1 cellular context compared by ENCODE assay signal in genomic region chr21:14744368-14744767, GRCh38.
TF ChIP-seq lines count a peak whose summit lies in the region.

No MANE protein-coding gene starts in this region.

TF ChIP-seq in K562, 482 proteins besides CTCF, POLR2A, EP300 and RAD21 (continued from another document and continues in another):
- no peak for TF ChIP-seq FOXM1 (IDR thresholded peaks at IDR 0.05; ENCODE audit: low read depth)
- no peak for TF ChIP-seq FOXM1 (CRISPR knock-in tag; IDR thresholded peaks at IDR 0.05; ENCODE audit: low read depth)
- no peak for TF ChIP-seq CTBP1 (IDR thresholded peaks at IDR 0.05; ENCODE audit: borderline replicate concordance)
- no peak for TF ChIP-seq SMARCB1 (IDR thresholded peaks at IDR 0.05; ENCODE audit: insufficient read length, low read depth)
- TF ChIP-seq ATF7 (IDR thresholded peaks at IDR 0.05) = no peak
- no peak for TF ChIP-seq LCOR (CRISPR knock-in tag; IDR thresholded peaks at IDR 0.05)
- TF ChIP-seq ATF1 (CRISPR knock-in tag; IDR thresholded peaks at IDR 0.05) = no peak
- TF ChIP-seq ATF1 (tag; IDR thresholded peaks at IDR 0.05) = no peak; the same call in 1 of the 2 replicates
- TF ChIP-seq, protein P1, sequence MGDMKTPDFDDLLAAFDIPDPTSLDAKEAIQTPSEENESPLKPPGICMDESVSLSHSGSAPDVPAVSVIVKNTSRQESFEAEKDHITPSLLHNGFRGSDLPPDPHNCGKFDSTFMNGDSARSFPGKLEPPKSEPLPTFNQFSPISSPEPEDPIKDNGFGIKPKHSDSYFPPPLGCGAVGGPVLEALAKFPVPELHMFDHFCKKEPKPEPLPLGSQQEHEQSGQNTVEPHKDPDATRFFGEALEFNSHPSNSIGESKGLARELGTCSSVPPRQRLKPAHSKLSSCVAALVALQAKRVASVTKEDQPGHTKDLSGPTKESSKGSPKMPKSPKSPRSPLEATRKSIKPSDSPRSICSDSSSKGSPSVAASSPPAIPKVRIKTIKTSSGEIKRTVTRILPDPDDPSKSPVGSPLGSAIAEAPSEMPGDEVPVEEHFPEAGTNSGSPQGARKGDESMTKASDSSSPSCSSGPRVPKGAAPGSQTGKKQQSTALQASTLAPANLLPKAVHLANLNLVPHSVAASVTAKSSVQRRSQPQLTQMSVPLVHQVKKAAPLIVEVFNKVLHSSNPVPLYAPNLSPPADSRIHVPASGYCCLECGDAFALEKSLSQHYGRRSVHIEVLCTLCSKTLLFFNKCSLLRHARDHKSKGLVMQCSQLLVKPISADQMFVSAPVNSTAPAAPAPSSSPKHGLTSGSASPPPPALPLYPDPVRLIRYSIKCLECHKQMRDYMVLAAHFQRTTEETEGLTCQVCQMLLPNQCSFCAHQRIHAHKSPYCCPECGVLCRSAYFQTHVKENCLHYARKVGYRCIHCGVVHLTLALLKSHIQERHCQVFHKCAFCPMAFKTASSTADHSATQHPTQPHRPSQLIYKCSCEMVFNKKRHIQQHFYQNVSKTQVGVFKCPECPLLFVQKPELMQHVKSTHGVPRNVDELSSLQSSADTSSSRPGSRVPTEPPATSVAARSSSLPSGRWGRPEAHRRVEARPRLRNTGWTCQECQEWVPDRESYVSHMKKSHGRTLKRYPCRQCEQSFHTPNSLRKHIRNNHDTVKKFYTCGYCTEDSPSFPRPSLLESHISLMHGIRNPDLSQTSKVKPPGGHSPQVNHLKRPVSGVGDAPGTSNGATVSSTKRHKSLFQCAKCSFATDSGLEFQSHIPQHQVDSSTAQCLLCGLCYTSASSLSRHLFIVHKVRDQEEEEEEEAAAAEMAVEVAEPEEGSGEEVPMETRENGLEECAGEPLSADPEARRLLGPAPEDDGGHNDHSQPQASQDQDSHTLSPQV (IDR thresholded peaks at IDR 0.05) = peak; percentile 46
- no peak for TF ChIP-seq ZBTB40 (IDR thresholded peaks at IDR 0.05)
- TF ChIP-seq ZBTB40 (CRISPR knock-in tag; IDR thresholded peaks at IDR 0.05) = no peak
- TF ChIP-seq, protein P2, sequence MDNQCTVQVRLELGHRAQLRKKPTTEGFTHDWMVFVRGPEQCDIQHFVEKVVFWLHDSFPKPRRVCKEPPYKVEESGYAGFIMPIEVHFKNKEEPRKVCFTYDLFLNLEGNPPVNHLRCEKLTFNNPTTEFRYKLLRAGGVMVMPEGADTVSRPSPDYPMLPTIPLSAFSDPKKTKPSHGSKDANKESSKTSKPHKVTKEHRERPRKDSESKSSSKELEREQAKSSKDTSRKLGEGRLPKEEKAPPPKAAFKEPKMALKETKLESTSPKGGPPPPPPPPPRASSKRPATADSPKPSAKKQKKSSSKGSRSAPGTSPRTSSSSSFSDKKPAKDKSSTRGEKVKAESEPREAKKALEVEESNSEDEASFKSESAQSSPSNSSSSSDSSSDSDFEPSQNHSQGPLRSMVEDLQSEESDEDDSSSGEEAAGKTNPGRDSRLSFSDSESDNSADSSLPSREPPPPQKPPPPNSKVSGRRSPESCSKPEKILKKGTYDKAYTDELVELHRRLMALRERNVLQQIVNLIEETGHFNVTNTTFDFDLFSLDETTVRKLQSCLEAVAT (IDR thresholded peaks at IDR 0.05) = peak; percentile 12 to 60; a peak in 2 of 4 replicates
- TF ChIP-seq TFE3 (CRISPR knock-in tag; IDR thresholded peaks at IDR 0.05) = peak; percentile 10; the same call in 1 of the 2 replicates
- TF ChIP-seq NCOA6 (IDR thresholded peaks at IDR 0.05) = no peak
- no peak for TF ChIP-seq CBX2 (IDR thresholded peaks at IDR 0.05; ENCODE audit: insufficient read depth, low read length, poor library complexity, severe bottlenecking)
- TF ChIP-seq, protein P3, sequence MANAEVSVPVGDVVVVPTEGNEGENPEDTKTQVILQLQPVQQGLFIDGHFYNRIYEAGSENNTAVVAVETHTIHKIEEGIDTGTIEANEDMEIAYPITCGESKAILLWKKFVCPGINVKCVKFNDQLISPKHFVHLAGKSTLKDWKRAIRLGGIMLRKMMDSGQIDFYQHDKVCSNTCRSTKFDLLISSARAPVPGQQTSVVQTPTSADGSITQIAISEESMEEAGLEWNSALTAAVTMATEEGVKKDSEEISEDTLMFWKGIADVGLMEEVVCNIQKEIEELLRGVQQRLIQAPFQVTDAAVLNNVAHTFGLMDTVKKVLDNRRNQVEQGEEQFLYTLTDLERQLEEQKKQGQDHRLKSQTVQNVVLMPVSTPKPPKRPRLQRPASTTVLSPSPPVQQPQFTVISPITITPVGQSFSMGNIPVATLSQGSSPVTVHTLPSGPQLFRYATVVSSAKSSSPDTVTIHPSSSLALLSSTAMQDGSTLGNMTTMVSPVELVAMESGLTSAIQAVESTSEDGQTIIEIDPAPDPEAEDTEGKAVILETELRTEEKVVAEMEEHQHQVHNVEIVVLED (CRISPR knock-in tag; IDR thresholded peaks at IDR 0.05) = no peak
- no peak for TF ChIP-seq CLOCK (CRISPR knock-in tag; IDR thresholded peaks at IDR 0.05; ENCODE audit: borderline replicate concordance)
- TF ChIP-seq ZBTB26 (CRISPR knock-in tag; IDR thresholded peaks at IDR 0.05) = peak; percentile 68; the same call in 1 of the 2 replicates
- TF ChIP-seq NR2C2 (CRISPR knock-in tag; IDR thresholded peaks at IDR 0.05) = no peak
- peak; percentile 62 for TF ChIP-seq NR2C2 (tag; IDR thresholded peaks at IDR 0.05)
- TF ChIP-seq XRCC3 (IDR thresholded peaks at IDR 0.05) = no peak
- TF ChIP-seq HMG20A (CRISPR knock-in tag; conservative IDR thresholded peaks at IDR 0.05) = no peak
- TF ChIP-seq U2AF1 (optimal IDR thresholded peaks at IDR 0.05; ENCODE audit: low read depth, low read length) = no peak
- TF ChIP-seq ZBTB8A (IDR thresholded peaks at IDR 0.05; ENCODE audit: partially characterized antibody) = no peak
- peak; percentile 17; the same call in 1 of the 2 replicates for TF ChIP-seq VEZF1 (CRISPR knock-in tag; IDR thresholded peaks at IDR 0.05)
- TF ChIP-seq ZNF586 (CRISPR knock-in tag; conservative IDR thresholded peaks at IDR 0.05) = no peak
- TF ChIP-seq NR2F6 (CRISPR knock-in tag; IDR thresholded peaks at IDR 0.05) = no peak
- peak; percentile 84 for TF ChIP-seq FOXJ2 (tag; IDR thresholded peaks at IDR 0.05)
- TF ChIP-seq SMAD3 (CRISPR knock-in tag; conservative IDR thresholded peaks at IDR 0.05) = no peak
- no peak for TF ChIP-seq POLR2B (IDR thresholded peaks at IDR 0.05; ENCODE audit: low read depth, partially characterized antibody)
- TF ChIP-seq ELF4 (CRISPR knock-in tag; IDR thresholded peaks at IDR 0.05) = peak; percentile 74; the same call in 1 of the 2 replicates
- TF ChIP-seq, protein P4, sequence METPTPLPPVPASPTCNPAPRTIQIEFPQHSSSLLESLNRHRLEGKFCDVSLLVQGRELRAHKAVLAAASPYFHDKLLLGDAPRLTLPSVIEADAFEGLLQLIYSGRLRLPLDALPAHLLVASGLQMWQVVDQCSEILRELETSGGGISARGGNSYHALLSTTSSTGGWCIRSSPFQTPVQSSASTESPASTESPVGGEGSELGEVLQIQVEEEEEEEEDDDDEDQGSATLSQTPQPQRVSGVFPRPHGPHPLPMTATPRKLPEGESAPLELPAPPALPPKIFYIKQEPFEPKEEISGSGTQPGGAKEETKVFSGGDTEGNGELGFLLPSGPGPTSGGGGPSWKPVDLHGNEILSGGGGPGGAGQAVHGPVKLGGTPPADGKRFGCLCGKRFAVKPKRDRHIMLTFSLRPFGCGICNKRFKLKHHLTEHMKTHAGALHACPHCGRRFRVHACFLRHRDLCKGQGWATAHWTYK (CRISPR knock-in tag; IDR thresholded peaks at IDR 0.05) = 0 out of 2 replicates have a peak, but pooled peaks have one; percentile 30
